Comparison of ENCODE assay signal across 11 cellular contexts in the genomic region with DNA sequence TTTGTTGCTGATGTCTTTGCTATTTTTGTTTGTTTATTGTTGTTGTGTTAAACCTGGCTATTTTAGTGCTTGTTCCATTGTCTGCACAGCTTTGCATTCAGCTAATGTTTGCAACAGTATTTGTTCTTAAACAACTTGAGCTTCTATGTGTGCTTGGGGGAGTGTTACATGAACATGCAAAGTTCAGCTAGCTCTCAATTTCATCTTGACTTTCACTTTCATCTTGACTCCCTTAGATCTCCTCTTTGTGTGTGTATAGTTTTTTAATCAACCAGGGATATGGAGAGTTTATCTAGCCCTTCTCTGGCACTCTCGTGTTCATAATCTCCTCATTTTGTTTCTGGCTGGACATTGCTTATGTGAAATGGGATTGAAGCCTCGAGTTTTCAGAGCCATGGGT.
DNase-seq lines count a peak whose midpoint lies in the region; ATAC-seq and TF ChIP-seq lines count a peak whose summit lies in the region.
"Had no signal": no experiment of that assay in that cellular context is flagged by ENCODE, and none has a peak within 500 bp of the region (broad histone marks: within the 10 kb centered on the region; RNA-seq: fewer than 3 reads in every experiment).

No MANE protein-coding gene starts in this region.

- H3K36me3 Mint-ChIP-seq in WTC11 = no peaks in the 10 kb centered on the region

- H3K27ac ChIP-seq in spleen (peak overlapping the region in 3 of 8 donors; percentile 29 to 51 (median 32)), caudate nucleus (ENCODE audit: low read depth, low read length) (no peak overlapping the region), esophagus squamous epithelium (no peak overlapping the region)

- ATAC-seq in GM18508 (IDR thresholded peaks at IDR 0.05; ENCODE audit: insufficient read depth, unreplicated experiment) = peak; percentile 93
- peak; percentile 96 for ATAC-seq in GM21529 (IDR thresholded peaks at IDR 0.05; ENCODE audit: unreplicated experiment)
- ATAC-seq in HG03460 (IDR thresholded peaks at IDR 0.05; ENCODE audit: unreplicated experiment) = peak; percentile 99
- ATAC-seq in left lobe of liver = peak; percentile 61
- no peak for ATAC-seq in WTC11

- WGBS in spleen, 5 donors = 31 to 58% (median 52%) methylated on average over 2 of the region's 2 CpGs
- WGBS in esophagus squamous epithelium, 2 donors = 19 to 25% methylated on average over 2 of the region's 2 CpGs

- H3K4me1 Mint-ChIP-seq in WTC11 = peaks cover 13% of the 10 kb centered on the region

- H3K9me3 ChIP-seq in spleen (no peaks in the 10 kb centered on the region), esophagus squamous epithelium (no peaks in the 10 kb centered on the region)

- no peak overlapping the region for H3K4me3 ChIP-seq in spleen
- H3K4me3 ChIP-seq in esophagus squamous epithelium = no peak overlapping the region

- H3K36me3 ChIP-seq in spleen (no peaks in the 10 kb centered on the region), esophagus squamous epithelium (no peaks in the 10 kb centered on the region)

- POLR2A ChIA-PET in WTC11 (lab: Charles Lee) = no interaction called here

- H3K27me3 ChIP-seq in spleen (replicated peaks in 1 of 7) (no peaks in the 10 kb centered on the region), esophagus squamous epithelium (no peaks in the 10 kb centered on the region)

- TF ChIP-seq POLR2A in spleen (IDR thresholded peaks at IDR 0.05) (no peak), esophagus squamous epithelium (IDR thresholded peaks at IDR 0.05) (no peak)

- DNase-seq in left lobe of liver (ENCODE audit: low spot score) (no peak), spleen (no peak), caudate nucleus (lab: John Stamatoyannopoulos, UW) (no peak), WTC11 (ENCODE audit: low spot score) (no peak), esophagus squamous epithelium (lab: John Stamatoyannopoulos, UW) (no peak)
- DNase-seq: activated CD4-positive, alpha-beta T cell treated with anti-CD3 and anti-CD28 coated beads, Interleukin-2, amount 10 ng/mL, durations not matched to agents 7 days and 5 days; NCI-H524 had no signal

- H3K4me1 ChIP-seq in spleen = peaks cover 0 to 8% (median 1%) of the 10 kb centered on the region in 6 donors
- no peaks in the 10 kb centered on the region for H3K4me1 ChIP-seq in esophagus squamous epithelium

- H3K27me3 Mint-ChIP-seq in WTC11 (ENCODE audit: low read depth) = no peaks in the 10 kb centered on the region
- H3K27me3 Mint-ChIP-seq: activated CD4-positive, alpha-beta T cell treated with anti-CD3 and anti-CD28 coated beads, Interleukin-2, amount 10 ng/mL, durations not matched to agents 7 days and 5 days had no signal

- CTCF ChIA-PET in WTC11 (lab: Charles Lee) = interaction anchor here (0.7 kb wide), 1 partner anchor 141 kb away, joined by 3 read pairs; no protein-coding TSS in a partner anchor

- no peak for TF ChIP-seq CTCF in spleen (IDR thresholded peaks at IDR 0.05 in 8 of 11, conservative IDR thresholded peaks at IDR 0.05 in 3 of 11)
- no peak for TF ChIP-seq CTCF in WTC11 (IDR thresholded peaks at IDR 0.05)
- no peak for TF ChIP-seq CTCF in esophagus squamous epithelium (IDR thresholded peaks at IDR 0.05)

- H3K27ac Mint-ChIP-seq in WTC11 = no peak overlapping the region
- H3K27ac Mint-ChIP-seq: activated CD4-positive, alpha-beta T cell treated with anti-CD3 and anti-CD28 coated beads, Interleukin-2, amount 10 ng/mL, durations not matched to agents 7 days and 5 days had no signal

- H3K4me3 Mint-ChIP-seq in WTC11 = no peak overlapping the region
- H3K4me3 Mint-ChIP-seq: activated CD4-positive, alpha-beta T cell treated with anti-CD3 and anti-CD28 coated beads, Interleukin-2, amount 10 ng/mL, durations not matched to agents 7 days and 5 days; neural crest cell had no signal

- intact Hi-C loops in spleen (cut with DNase I; ENCODE audit: low total_unique reads) (no loop called here), esophagus squamous epithelium (cut with DNase I) (no loop called here)

- H3K9me3 Mint-ChIP-seq in WTC11 = peaks cover 18% of the 10 kb centered on the region; the same call in 1 of the 2 replicates

TF ChIP-seq in WTC11, 78 proteins besides CTCF, POLR2A, EP300 and RAD21:
- TF ChIP-seq, protein P1, sequence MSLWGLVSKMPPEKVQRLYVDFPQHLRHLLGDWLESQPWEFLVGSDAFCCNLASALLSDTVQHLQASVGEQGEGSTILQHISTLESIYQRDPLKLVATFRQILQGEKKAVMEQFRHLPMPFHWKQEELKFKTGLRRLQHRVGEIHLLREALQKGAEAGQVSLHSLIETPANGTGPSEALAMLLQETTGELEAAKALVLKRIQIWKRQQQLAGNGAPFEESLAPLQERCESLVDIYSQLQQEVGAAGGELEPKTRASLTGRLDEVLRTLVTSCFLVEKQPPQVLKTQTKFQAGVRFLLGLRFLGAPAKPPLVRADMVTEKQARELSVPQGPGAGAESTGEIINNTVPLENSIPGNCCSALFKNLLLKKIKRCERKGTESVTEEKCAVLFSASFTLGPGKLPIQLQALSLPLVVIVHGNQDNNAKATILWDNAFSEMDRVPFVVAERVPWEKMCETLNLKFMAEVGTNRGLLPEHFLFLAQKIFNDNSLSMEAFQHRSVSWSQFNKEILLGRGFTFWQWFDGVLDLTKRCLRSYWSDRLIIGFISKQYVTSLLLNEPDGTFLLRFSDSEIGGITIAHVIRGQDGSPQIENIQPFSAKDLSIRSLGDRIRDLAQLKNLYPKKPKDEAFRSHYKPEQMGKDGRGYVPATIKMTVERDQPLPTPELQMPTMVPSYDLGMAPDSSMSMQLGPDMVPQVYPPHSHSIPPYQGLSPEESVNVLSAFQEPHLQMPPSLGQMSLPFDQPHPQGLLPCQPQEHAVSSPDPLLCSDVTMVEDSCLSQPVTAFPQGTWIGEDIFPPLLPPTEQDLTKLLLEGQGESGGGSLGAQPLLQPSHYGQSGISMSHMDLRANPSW (CRISPR knock-in tag; conservative IDR thresholded peaks at IDR 0.05; ENCODE audit: low read depth) = no peak
- TF ChIP-seq FOXP1 (CRISPR knock-in tag; IDR thresholded peaks at IDR 0.05; ENCODE audit: borderline replicate concordance) = no peak
- no peak for TF ChIP-seq OVOL2 (CRISPR knock-in tag; IDR thresholded peaks at IDR 0.05; ENCODE audit: borderline replicate concordance)
- TF ChIP-seq ZNF671 (CRISPR knock-in tag; IDR thresholded peaks at IDR 0.05) = no peak
- no peak for TF ChIP-seq TEAD1 (CRISPR knock-in tag; IDR thresholded peaks at IDR 0.05)
- no peak for TF ChIP-seq NFATC4 (CRISPR knock-in tag; IDR thresholded peaks at IDR 0.05)
- TF ChIP-seq ZNF138 (CRISPR knock-in tag; conservative IDR thresholded peaks at IDR 0.05) = no peak
- TF ChIP-seq HMGA2 (CRISPR knock-in tag; IDR thresholded peaks at IDR 0.05) = no peak
- TF ChIP-seq, protein P2, sequence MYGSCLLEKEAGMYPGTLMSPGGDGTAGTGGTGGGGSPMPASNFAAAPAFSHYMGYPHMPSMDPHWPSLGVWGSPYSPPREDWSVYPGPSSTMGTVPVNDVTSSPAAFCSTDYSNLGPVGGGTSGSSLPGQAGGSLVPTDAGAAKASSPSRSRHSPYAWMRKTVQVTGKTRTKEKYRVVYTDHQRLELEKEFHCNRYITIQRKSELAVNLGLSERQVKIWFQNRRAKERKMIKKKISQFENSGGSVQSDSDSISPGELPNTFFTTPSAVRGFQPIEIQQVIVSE (CRISPR knock-in tag; IDR thresholded peaks at IDR 0.05; ENCODE audit: borderline replicate concordance) = no peak
- no peak for TF ChIP-seq JAZF1 (CRISPR knock-in tag; IDR thresholded peaks at IDR 0.05)
